ENCODE assay signal across 21 cellular contexts in genomic region chr11:46267930-46268329, GRCh38. TPM values are rescaled to one million over a fixed set of nuclear protein-coding genes. Genes with fewer than 3 reads are reported as not detected.
"Had no signal": no experiment of that assay in that cellular context is flagged by ENCODE, and none has a peak within 500 bp of the region (broad histone marks: within the 10 kb centered on the region; RNA-seq: fewer than 3 reads in every experiment).

No MANE protein-coding gene starts in this region.

- H3K9me3 ChIP-seq: psoas muscle, right lobe of liver, transverse colon had no signal

- H3K4me3 ChIP-seq: neural progenitor cell, psoas muscle, right lobe of liver, smooth muscle cell, transverse colon had no signal

- H3K27ac ChIP-seq: epithelial cell of prostate, neural progenitor cell, psoas muscle, right lobe of liver, transverse colon had no signal

- H3K4me1 ChIP-seq: psoas muscle had no signal

- H3K9ac ChIP-seq: neural progenitor cell had no signal

- H3K27me3 ChIP-seq: neural progenitor cell, transverse colon had no signal

- H3K36me3 ChIP-seq: neural progenitor cell, right lobe of liver, transverse colon had no signal

- DNase-seq: activated CD4-positive, alpha-beta T cell treated with anti-CD3 and anti-CD28 coated beads, Interleukin-2, amount 50 U/mL, for 48 hours; activated CD4-positive, CD25-positive, alpha-beta regulatory T cell treated with anti-CD3 and anti-CD28 coated beads, Interleukin-2, amount 50 U/mL, for 72 hours; activated naive CD4-positive, alpha-beta T cell treated with anti-CD3 and anti-CD28 coated beads for 36 hours; activated naive CD8-positive, alpha-beta T cell treated with anti-CD3 and anti-CD28 coated beads, Interleukin-2, amount 50 U/mL, for 24 hours; aorta; cerebellar nuclear complex; effector memory CD4-positive, alpha-beta T cell; left colon; mammary epithelial cell; naive B cell; psoas muscle; right lobe of liver; stimulated activated CD4-positive, alpha-beta T cell treated with anti-CD3 and anti-CD28 coated beads, Interleukin-4, amount 100 ng/mL, for 4 hours; stimulated activated CD8-positive, alpha-beta memory T cell treated with anti-CD3 and anti-CD28 coated beads, Interleukin-4, amount 100 ng/mL, for 48 hours; stimulated activated naive CD4-positive, alpha-beta T cell treated with Interleukin-2 at 50 U/mL for 16 hours; substantia nigra; transverse colon had no signal

- ATAC-seq: activated naive CD8-positive, alpha-beta T cell treated with anti-CD3 and anti-CD28 coated beads, Interleukin-2, amount 50 U/mL, for 24 hours; activated T-helper 17 cell treated with anti-CD3 and anti-CD28 coated beads, Interleukin-2, amount 50 U/mL, for 72 hours; left colon; psoas muscle; right lobe of liver had no signal

RNA-seq across cellular contexts. Expression of gene CREB3L1, which starts 9.5 kb away (rescaled TPM):
- total RNA-seq: activated T-helper 17 cell treated with anti-CD3 and anti-CD28 coated beads, Interleukin-2, amount 50 U/mL, for 72 hours had no signal
